1 cellular context compared by ENCODE assay signal in genomic region chr9:34610434-34611206, GRCh38.
TF ChIP-seq lines count a peak whose summit lies in the region.

No MANE protein-coding gene starts in this region.

TF ChIP-seq in GM23338, 12 proteins besides CTCF, POLR2A, EP300 and RAD21 (continued from another document):
- TF ChIP-seq ZNF462 (CRISPR knock-in tag; IDR thresholded peaks at IDR 0.05) (no peak), NANOG (IDR thresholded peaks at IDR 0.05; ENCODE audit: borderline replicate concordance) (no peak), JUNB (IDR thresholded peaks at IDR 0.05; ENCODE audit: unreplicated experiment) (no peak), STAT1 (IDR thresholded peaks at IDR 0.05; ENCODE audit: unreplicated experiment) (no peak), ZNF331 (CRISPR knock-in tag; IDR thresholded peaks at IDR 0.05; ENCODE audit: low read depth) (no peak), ZNF114 (CRISPR knock-in tag; IDR thresholded peaks at IDR 0.05) (no peak), CREB1 (CRISPR knock-in tag; IDR thresholded peaks at IDR 0.05; ENCODE audit: low read depth) (no peak), EZH2 (IDR thresholded peaks at IDR 0.05; ENCODE audit: low read depth, unreplicated experiment) (no peak), POLR2AphosphoS5 (IDR thresholded peaks at IDR 0.05; ENCODE audit: low read depth) (no peak)
- TF ChIP-seq, protein P1, sequence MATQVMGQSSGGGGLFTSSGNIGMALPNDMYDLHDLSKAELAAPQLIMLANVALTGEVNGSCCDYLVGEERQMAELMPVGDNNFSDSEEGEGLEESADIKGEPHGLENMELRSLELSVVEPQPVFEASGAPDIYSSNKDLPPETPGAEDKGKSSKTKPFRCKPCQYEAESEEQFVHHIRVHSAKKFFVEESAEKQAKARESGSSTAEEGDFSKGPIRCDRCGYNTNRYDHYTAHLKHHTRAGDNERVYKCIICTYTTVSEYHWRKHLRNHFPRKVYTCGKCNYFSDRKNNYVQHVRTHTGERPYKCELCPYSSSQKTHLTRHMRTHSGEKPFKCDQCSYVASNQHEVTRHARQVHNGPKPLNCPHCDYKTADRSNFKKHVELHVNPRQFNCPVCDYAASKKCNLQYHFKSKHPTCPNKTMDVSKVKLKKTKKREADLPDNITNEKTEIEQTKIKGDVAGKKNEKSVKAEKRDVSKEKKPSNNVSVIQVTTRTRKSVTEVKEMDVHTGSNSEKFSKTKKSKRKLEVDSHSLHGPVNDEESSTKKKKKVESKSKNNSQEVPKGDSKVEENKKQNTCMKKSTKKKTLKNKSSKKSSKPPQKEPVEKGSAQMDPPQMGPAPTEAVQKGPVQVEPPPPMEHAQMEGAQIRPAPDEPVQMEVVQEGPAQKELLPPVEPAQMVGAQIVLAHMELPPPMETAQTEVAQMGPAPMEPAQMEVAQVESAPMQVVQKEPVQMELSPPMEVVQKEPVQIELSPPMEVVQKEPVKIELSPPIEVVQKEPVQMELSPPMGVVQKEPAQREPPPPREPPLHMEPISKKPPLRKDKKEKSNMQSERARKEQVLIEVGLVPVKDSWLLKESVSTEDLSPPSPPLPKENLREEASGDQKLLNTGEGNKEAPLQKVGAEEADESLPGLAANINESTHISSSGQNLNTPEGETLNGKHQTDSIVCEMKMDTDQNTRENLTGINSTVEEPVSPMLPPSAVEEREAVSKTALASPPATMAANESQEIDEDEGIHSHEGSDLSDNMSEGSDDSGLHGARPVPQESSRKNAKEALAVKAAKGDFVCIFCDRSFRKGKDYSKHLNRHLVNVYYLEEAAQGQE (IDR thresholded peaks at IDR 0.05; ENCODE audit: unreplicated experiment) = no peak
- TF ChIP-seq, protein P2, sequence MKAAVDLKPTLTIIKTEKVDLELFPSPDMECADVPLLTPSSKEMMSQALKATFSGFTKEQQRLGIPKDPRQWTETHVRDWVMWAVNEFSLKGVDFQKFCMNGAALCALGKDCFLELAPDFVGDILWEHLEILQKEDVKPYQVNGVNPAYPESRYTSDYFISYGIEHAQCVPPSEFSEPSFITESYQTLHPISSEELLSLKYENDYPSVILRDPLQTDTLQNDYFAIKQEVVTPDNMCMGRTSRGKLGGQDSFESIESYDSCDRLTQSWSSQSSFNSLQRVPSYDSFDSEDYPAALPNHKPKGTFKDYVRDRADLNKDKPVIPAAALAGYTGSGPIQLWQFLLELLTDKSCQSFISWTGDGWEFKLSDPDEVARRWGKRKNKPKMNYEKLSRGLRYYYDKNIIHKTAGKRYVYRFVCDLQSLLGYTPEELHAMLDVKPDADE (IDR thresholded peaks at IDR 0.05) = no peak
